ENCODE assay signal across 1 cellular context in genomic region chr19:45645631-45646344, GRCh38.
TF ChIP-seq lines count a peak whose summit lies in the region.

No MANE protein-coding gene starts in this region.

TF ChIP-seq in WTC11, 78 proteins besides CTCF, POLR2A, EP300 and RAD21 (continued from another document and continues in another):
- TF ChIP-seq, protein P1, sequence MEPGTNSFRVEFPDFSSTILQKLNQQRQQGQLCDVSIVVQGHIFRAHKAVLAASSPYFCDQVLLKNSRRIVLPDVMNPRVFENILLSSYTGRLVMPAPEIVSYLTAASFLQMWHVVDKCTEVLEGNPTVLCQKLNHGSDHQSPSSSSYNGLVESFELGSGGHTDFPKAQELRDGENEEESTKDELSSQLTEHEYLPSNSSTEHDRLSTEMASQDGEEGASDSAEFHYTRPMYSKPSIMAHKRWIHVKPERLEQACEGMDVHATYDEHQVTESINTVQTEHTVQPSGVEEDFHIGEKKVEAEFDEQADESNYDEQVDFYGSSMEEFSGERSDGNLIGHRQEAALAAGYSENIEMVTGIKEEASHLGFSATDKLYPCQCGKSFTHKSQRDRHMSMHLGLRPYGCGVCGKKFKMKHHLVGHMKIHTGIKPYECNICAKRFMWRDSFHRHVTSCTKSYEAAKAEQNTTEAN (CRISPR knock-in tag; IDR thresholded peaks at IDR 0.05) = no peak
- TF ChIP-seq ZNF232 (CRISPR knock-in tag; IDR thresholded peaks at IDR 0.05) = no peak
- no peak for TF ChIP-seq ZNF121 (CRISPR knock-in tag; IDR thresholded peaks at IDR 0.05)
- TF ChIP-seq ARID4B (CRISPR knock-in tag; IDR thresholded peaks at IDR 0.05; ENCODE audit: borderline replicate concordance) = no peak
- no peak for TF ChIP-seq NFE2L1 (CRISPR knock-in tag; IDR thresholded peaks at IDR 0.05)
- TF ChIP-seq, protein P2, sequence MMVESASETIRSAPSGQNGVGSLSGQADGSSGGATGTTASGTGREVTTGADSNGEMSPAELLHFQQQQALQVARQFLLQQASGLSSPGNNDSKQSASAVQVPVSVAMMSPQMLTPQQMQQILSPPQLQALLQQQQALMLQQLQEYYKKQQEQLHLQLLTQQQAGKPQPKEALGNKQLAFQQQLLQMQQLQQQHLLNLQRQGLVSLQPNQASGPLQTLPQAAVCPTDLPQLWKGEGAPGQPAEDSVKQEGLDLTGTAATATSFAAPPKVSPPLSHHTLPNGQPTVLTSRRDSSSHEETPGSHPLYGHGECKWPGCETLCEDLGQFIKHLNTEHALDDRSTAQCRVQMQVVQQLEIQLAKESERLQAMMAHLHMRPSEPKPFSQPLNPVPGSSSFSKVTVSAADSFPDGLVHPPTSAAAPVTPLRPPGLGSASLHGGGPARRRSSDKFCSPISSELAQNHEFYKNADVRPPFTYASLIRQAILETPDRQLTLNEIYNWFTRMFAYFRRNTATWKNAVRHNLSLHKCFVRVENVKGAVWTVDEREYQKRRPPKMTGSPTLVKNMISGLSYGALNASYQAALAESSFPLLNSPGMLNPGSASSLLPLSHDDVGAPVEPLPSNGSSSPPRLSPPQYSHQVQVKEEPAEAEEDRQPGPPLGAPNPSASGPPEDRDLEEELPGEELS (CRISPR knock-in tag; IDR thresholded peaks at IDR 0.05) = no peak
- TF ChIP-seq NFYB (CRISPR knock-in tag; conservative IDR thresholded peaks at IDR 0.05; ENCODE audit: low read depth) = peak; percentile 94
- no peak for TF ChIP-seq RORB (CRISPR knock-in tag; IDR thresholded peaks at IDR 0.05)
- no peak for TF ChIP-seq ZNF423 (CRISPR knock-in tag; IDR thresholded peaks at IDR 0.05)
- TF ChIP-seq, protein P3, sequence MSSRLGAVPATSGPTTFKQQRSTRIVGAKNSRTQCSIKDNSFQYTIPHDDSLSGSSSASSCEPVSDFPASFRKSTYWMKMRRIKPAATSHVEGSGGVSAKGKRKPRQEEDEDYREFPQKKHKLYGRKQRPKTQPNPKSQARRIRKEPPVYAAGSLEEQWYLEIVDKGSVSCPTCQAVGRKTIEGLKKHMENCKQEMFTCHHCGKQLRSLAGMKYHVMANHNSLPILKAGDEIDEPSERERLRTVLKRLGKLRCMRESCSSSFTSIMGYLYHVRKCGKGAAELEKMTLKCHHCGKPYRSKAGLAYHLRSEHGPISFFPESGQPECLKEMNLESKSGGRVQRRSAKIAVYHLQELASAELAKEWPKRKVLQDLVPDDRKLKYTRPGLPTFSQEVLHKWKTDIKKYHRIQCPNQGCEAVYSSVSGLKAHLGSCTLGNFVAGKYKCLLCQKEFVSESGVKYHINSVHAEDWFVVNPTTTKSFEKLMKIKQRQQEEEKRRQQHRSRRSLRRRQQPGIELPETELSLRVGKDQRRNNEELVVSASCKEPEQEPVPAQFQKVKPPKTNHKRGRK (CRISPR knock-in tag; IDR thresholded peaks at IDR 0.05; ENCODE audit: borderline replicate concordance) = no peak
- no peak for TF ChIP-seq ZNF263 (CRISPR knock-in tag; IDR thresholded peaks at IDR 0.05; ENCODE audit: low read depth)
- no peak for TF ChIP-seq IRF2 (CRISPR knock-in tag; IDR thresholded peaks at IDR 0.05; ENCODE audit: borderline replicate concordance, low read depth)
- no peak for TF ChIP-seq ZNF281 (CRISPR knock-in tag; IDR thresholded peaks at IDR 0.05)
- no peak for TF ChIP-seq ETV6 (CRISPR knock-in tag; IDR thresholded peaks at IDR 0.05)
- no peak for TF ChIP-seq AR (CRISPR knock-in tag; IDR thresholded peaks at IDR 0.05)
- TF ChIP-seq USF2 (CRISPR knock-in tag; IDR thresholded peaks at IDR 0.05) = no peak
- no peak for TF ChIP-seq NR3C1 (CRISPR knock-in tag; conservative IDR thresholded peaks at IDR 0.05; ENCODE audit: low read depth)
- TF ChIP-seq, protein P4, sequence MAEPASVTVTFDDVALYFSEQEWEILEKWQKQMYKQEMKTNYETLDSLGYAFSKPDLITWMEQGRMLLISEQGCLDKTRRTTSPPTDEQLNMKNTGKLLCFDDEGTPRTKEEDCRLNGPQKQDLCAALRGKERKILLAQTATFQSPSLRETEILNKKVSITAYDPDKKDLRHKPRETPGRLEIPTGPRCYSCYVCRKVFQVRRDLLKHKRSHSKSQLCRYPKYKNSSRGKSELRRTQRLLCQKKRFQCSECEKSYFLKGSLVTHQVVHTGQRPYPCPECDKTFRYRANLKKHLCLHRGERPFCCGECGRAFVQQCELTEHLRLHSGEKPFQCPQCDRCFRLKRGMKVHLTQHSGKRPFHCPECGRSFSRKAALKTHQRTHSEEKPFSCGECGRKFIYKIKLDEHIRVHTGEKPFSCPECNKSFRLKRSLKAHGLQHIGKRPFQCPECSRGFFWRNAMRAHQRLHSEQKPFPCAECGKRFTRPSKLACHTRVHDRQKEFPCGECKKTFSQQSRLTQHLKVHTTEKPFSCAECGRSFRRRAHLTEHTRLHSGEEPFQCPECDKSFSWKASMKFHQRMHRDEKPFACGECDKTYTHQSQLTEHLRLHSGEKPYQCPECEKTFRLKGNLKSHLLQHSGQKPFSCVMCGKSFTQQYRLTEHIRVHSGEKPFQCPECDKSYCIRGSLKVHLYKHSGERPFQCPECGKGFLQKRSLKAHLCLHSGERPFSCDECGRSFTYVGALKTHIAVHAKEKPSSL (CRISPR knock-in tag; conservative IDR thresholded peaks at IDR 0.05) = no peak
- no peak for TF ChIP-seq KAT7 (CRISPR knock-in tag; IDR thresholded peaks at IDR 0.05; ENCODE audit: borderline replicate concordance)
- no peak for TF ChIP-seq JAZF1 (CRISPR knock-in tag; IDR thresholded peaks at IDR 0.05)
- TF ChIP-seq PRRX2 (CRISPR knock-in tag; IDR thresholded peaks at IDR 0.05) = no peak
- TF ChIP-seq ATF1 (CRISPR knock-in tag; IDR thresholded peaks at IDR 0.05) = no peak
- 0 out of 2 replicates have a peak, but pooled peaks have one; percentile 22 for TF ChIP-seq FOXP1 (CRISPR knock-in tag; IDR thresholded peaks at IDR 0.05; ENCODE audit: borderline replicate concordance)
- no peak for TF ChIP-seq STAT6 (CRISPR knock-in tag; conservative IDR thresholded peaks at IDR 0.05; ENCODE audit: low read depth)
- TF ChIP-seq, protein P5, sequence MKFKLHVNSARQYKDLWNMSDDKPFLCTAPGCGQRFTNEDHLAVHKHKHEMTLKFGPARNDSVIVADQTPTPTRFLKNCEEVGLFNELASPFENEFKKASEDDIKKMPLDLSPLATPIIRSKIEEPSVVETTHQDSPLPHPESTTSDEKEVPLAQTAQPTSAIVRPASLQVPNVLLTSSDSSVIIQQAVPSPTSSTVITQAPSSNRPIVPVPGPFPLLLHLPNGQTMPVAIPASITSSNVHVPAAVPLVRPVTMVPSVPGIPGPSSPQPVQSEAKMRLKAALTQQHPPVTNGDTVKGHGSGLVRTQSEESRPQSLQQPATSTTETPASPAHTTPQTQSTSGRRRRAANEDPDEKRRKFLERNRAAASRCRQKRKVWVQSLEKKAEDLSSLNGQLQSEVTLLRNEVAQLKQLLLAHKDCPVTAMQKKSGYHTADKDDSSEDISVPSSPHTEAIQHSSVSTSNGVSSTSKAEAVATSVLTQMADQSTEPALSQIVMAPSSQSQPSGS (CRISPR knock-in tag; IDR thresholded peaks at IDR 0.05; ENCODE audit: borderline replicate concordance, low read depth) = no peak
- TF ChIP-seq SMAD3 (CRISPR knock-in tag; IDR thresholded peaks at IDR 0.05; ENCODE audit: borderline replicate concordance) = no peak
- TF ChIP-seq MLX (CRISPR knock-in tag; IDR thresholded peaks at IDR 0.05) = no peak
- no peak for TF ChIP-seq RELA (CRISPR knock-in tag; IDR thresholded peaks at IDR 0.05; ENCODE audit: borderline replicate concordance)
- no peak for TF ChIP-seq HMGA2 (CRISPR knock-in tag; IDR thresholded peaks at IDR 0.05)
- TF ChIP-seq GTF2I (CRISPR knock-in tag; conservative IDR thresholded peaks at IDR 0.05) = peak; percentile 100
- peak; percentile 91 for TF ChIP-seq SP1 (CRISPR knock-in tag; conservative IDR thresholded peaks at IDR 0.05)
